ENCODE assay signal across 8 cellular contexts in genomic region chr15:99796940-99797870, GRCh38.
DNase-seq lines count a peak whose midpoint lies in the region; ATAC-seq, FAIRE-seq and TF ChIP-seq lines count a peak whose summit lies in the region.
"Not testable (repeated sequence)": the region's sequence is repeated elsewhere in the genome, so short reads cannot be mapped to it uniquely, and the experiment has no call there.

No MANE protein-coding gene starts in this region.

- H3F3A ChIP-seq in neural progenitor cell (ENCODE audit: low read depth), result not testable (repeated sequence)

- not testable (repeated sequence) for H3K4me1 ChIP-seq in A549; RWPE2 (ENCODE audit: insufficient read depth, poor library complexity, severe bottlenecking); K562 (replicated peaks in 1 of 2; ENCODE audit: control insufficient read depth in 2 of 2, insufficient read depth in 2 of 2, low read length in 2 of 2); neural progenitor cell

- H2AFZ ChIP-seq in K562 (ENCODE audit: low read depth, low read length); neural progenitor cell (replicated peaks): not testable (repeated sequence)

- H3K27me3 ChIP-seq in RWPE2 (ENCODE audit: insufficient read depth, poor library complexity, severe bottlenecking) (peaks cover 12% of the 10 kb centered on the region), K562 (ENCODE audit: control insufficient read depth in 2 of 2, insufficient read depth in 2 of 2, low read length in 2 of 2) (peaks cover 0 to 12% of the 10 kb centered on the region in 2 experiments; a peak in 2 of 5 replicates)
- not testable (repeated sequence) for H3K27me3 ChIP-seq in neural progenitor cell

- 23% methylated on average over 4 of the region's 21 CpGs for WGBS in A549 (ENCODE audit: missing lambda C conversion rate)
- WGBS in K562 (ENCODE audit: insufficient coverage, low coverage, missing lambda C conversion rate), result 2% methylated on average over 9 of the region's 21 CpGs

- in situ Hi-C loops in K562 (cut with MboI), result loop anchor here (5.0 kb wide), 1 partner anchor 1970 kb away; no protein-coding TSS in a partner anchor

- TF ChIP-seq EP300 in A549 (IDR thresholded peaks at IDR 0.05); K562 (IDR thresholded peaks at IDR 0.05; ENCODE audit: low read length): not testable (repeated sequence)

- DNase-seq in A549 (ENCODE audit: low read depth in 1 of 2, low spot score in 1 of 2); HFFc6; RWPE2 (ENCODE audit: low spot score); K562 (ENCODE audit: extremely low read depth in 1 of 4, low spot score in 3 of 4); glutamatergic neuron; neural progenitor cell (ENCODE audit: low spot score): not testable (repeated sequence)

- not testable (repeated sequence) for H3K27ac ChIP-seq in A549; RWPE2 (ENCODE audit: poor library complexity, severe bottlenecking); K562 (ENCODE audit: extremely low read depth, low read depth, low read length); neural progenitor cell

- H3K9me3 Mint-ChIP-seq in HFFc6; glutamatergic neuron (ENCODE audit: unreplicated experiment); neural progenitor cell: not testable (repeated sequence)

- not testable (repeated sequence) for H3K4me3 ChIP-seq in A549; RWPE2 (ENCODE audit: severe bottlenecking); K562; neural progenitor cell

- not testable (repeated sequence) for H3K79me2 ChIP-seq in K562 (ENCODE audit: control insufficient read depth, insufficient read depth, low read length); neural progenitor cell (ENCODE audit: low read depth)

- H4K20me1 ChIP-seq in K562 (replicated peaks; ENCODE audit: control insufficient read depth, insufficient read depth, low read length); neural progenitor cell (ENCODE audit: low read depth): not testable (repeated sequence)

- peak; percentile 62 to 67; a peak in 4 of 6 replicates for ATAC-seq in A549
- ATAC-seq in GM18868 (IDR thresholded peaks at IDR 0.05; ENCODE audit: unreplicated experiment), result peak; percentile 52
- ATAC-seq in RWPE2 (ENCODE audit: low read depth), result peak; percentile 36; the same call in 1 of the 3 replicates
- ATAC-seq in K562, result peak; percentile 59; the same call in 1 of the 3 replicates

- FAIRE-seq in A549 (lab: Jason Lieb, UNC), result peak; percentile 84
- peak; percentile 84 for FAIRE-seq in K562 (lab: Jason Lieb, UNC)

- intact Hi-C loops in K562 (cut with micrococcal nuclease), result not testable (repeated sequence)

- not testable (repeated sequence) for H3K27ac Mint-ChIP-seq in HFFc6; glutamatergic neuron (ENCODE audit: unreplicated experiment); neural progenitor cell

- H3K4me3 Mint-ChIP-seq in HFFc6; glutamatergic neuron (ENCODE audit: unreplicated experiment); neural progenitor cell: not testable (repeated sequence)

- H3K36me3 Mint-ChIP-seq in HFFc6 (ENCODE audit: low read depth); glutamatergic neuron (ENCODE audit: unreplicated experiment); neural progenitor cell: not testable (repeated sequence)

- POLR2A ChIA-PET in A549 (lab: Yijun Ruan, JAX), result interaction anchor here (0.7 kb wide), 1 partner anchor 1969 kb away, joined by 3 read pairs; no protein-coding TSS in a partner anchor
- POLR2A ChIA-PET in K562 (lab: Yijun Ruan, JAX), result not testable (repeated sequence)

- H3K4me2 ChIP-seq in A549; K562 (ENCODE audit: insufficient read depth, low read length); neural progenitor cell: not testable (repeated sequence)

- TF ChIP-seq RAD21 in A549 (conservative IDR thresholded peaks at IDR 0.05 in 1 of 2, IDR thresholded peaks at IDR 0.05 in 1 of 2); K562 (CRISPR knock-in tag; conservative IDR thresholded peaks at IDR 0.05 in 1 of 2, IDR thresholded peaks at IDR 0.05 in 1 of 2): not testable (repeated sequence)

- H3K9me1 ChIP-seq in K562 (ENCODE audit: control insufficient read depth, insufficient read depth, low read length), result not testable (repeated sequence)

- not testable (repeated sequence) for TF ChIP-seq POLR2A in A549 (IDR thresholded peaks at IDR 0.05; ENCODE audit: low read length); K562 (conservative IDR thresholded peaks at IDR 0.05)

- TF ChIP-seq CTCF in A549 (IDR thresholded peaks at IDR 0.05); K562 (IDR thresholded peaks at IDR 0.05 in 2 of 3, conservative IDR thresholded peaks at IDR 0.05 in 1 of 3; ENCODE audit: insufficient read depth in 2 of 3, low read depth in 1 of 3, low read length in 3 of 3): not testable (repeated sequence)
- TF ChIP-seq CTCF in GM12872 (IDR thresholded peaks at IDR 0.05; ENCODE audit: insufficient read depth, low read depth, low read length) (peak; percentile 18; the same call in 1 of the 3 replicates), HFFc6 (IDR thresholded peaks at IDR 0.05) (peak; percentile 44), RWPE2 (IDR thresholded peaks at IDR 0.05; ENCODE audit: poor library complexity, severe bottlenecking) (peak; percentile 40), glutamatergic neuron (IDR thresholded peaks at IDR 0.05; ENCODE audit: partially characterized antibody, unreplicated experiment) (peak; percentile 28), neural progenitor cell (IDR thresholded peaks at IDR 0.05) (peak; percentile 17)

- not testable (repeated sequence) for H3K4me1 Mint-ChIP-seq in HFFc6 (ENCODE audit: low read depth); glutamatergic neuron (ENCODE audit: low read depth, unreplicated experiment); neural progenitor cell

- CTCF ChIA-PET in A549 (lab: Yijun Ruan, JAX), result interaction anchor here (0.6 kb wide), 1 partner anchor 44 kb away, joined by 3 read pairs; no protein-coding TSS in a partner anchor
- CTCF ChIA-PET in K562 (lab: Yijun Ruan, JAX; ENCODE audit: low intra/inter-chr PET ratio), result not testable (repeated sequence)

- BruUV-seq in K562 (replicated peaks; lab: Mats Ljungman, UMichigan), result not testable (repeated sequence)

- H3K27me3 Mint-ChIP-seq in HFFc6 (ENCODE audit: insufficient read depth); glutamatergic neuron (ENCODE audit: unreplicated experiment); neural progenitor cell (ENCODE audit: insufficient read depth, low read depth): not testable (repeated sequence)

- H3K36me3 ChIP-seq in RWPE2 (ENCODE audit: low read depth); K562 (ENCODE audit: control insufficient read depth, insufficient read depth, low read length); neural progenitor cell: not testable (repeated sequence)

- not testable (repeated sequence) for H3K9me3 ChIP-seq in A549; RWPE2 (ENCODE audit: severe bottlenecking); K562 (replicated peaks; ENCODE audit: control insufficient read depth, insufficient read depth, low read depth, low read length); neural progenitor cell (ENCODE audit: low read depth)

- not testable (repeated sequence) for H3K9ac ChIP-seq in K562 (ENCODE audit: insufficient read depth in 1 of 2, low read depth in 2 of 2, low read length in 2 of 2); neural progenitor cell
